Comparison of ENCODE assay signal across 18 cellular contexts in the genomic region with DNA sequence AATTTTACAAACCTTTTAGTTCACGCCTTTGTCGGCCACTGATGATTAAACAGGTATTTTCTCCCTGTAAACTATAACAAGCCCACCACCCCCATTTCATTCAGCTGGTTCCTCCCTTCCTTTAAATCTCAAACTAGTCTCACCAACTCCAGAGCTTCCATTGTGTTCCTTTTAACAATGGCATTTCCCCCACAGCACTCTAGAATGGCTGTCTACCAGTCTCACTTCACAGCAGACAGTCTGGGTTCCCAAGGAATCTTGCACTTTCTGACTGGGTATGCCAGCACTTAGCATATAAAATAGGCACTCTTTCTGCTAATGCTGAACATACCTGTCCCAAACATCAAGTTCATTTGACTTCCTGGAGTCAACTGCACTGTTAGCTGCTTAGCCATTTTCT.
A peak's percentile ranks its signal among the peaks of the same experiment; 100 is the strongest.
DNase-seq lines count a peak whose midpoint lies in the region; TF ChIP-seq lines count a peak whose summit lies in the region.
"Had no signal": no experiment of that assay in that cellular context is flagged by ENCODE, and none has a peak within 500 bp of the region (broad histone marks: within the 10 kb centered on the region; RNA-seq: fewer than 3 reads in every experiment).

No MANE protein-coding gene starts in this region.

- H3K27me3 ChIP-seq in CD8-positive, alpha-beta memory T cell (ENCODE audit: insufficient read depth, low read length, poor library complexity, severe bottlenecking) = no peaks in the 10 kb centered on the region
- H3K27me3 ChIP-seq in mesendoderm (ENCODE audit: insufficient read depth, low read length, poor library complexity) (no peaks in the 10 kb centered on the region), Peyer's patch (no peaks in the 10 kb centered on the region)

- CTCF ChIA-PET in CD8-positive, alpha-beta memory T cell (lab: Charles Lee) = no interaction called here
- CTCF ChIA-PET in activated naive CD4-positive, alpha-beta T cell treated with anti-CD3 and anti-CD28 coated beads, Interleukin-2, amount 10 ng/mL, durations not matched to agents 7 days and 5 days (lab: Charles Lee) = interaction anchor here (1.3 kb wide), 1 partner anchor 65 kb away, joined by 3 read pairs; no protein-coding TSS in a partner anchor

- H2BK120ac ChIP-seq in mesendoderm (ENCODE audit: low read depth, low read length) = no peak overlapping the region

- no peak for DNase-seq in CD8-positive, alpha-beta memory T cell
- no peak for DNase-seq in endothelial cell (ENCODE audit: low spot score)
- DNase-seq in mesendoderm = peak; percentile 62
- no peak for DNase-seq in Ammon's horn (ENCODE audit: low spot score)
- no peak for DNase-seq in activated naive CD4-positive, alpha-beta T cell treated with anti-CD3 and anti-CD28 coated beads, Interleukin-2, amount 10 ng/mL, durations not matched to agents 7 days and 5 days
- no peak for DNase-seq in Peyer's patch
- DNase-seq in HFFc6 = no peak
- DNase-seq: ACHN; CD4-positive, alpha-beta memory T cell; COR-L47; DMS 273 treated with DMSO at 0.1 percent for 48 hours; DMS53; DND-41; GM23248; HCEC 1CT; IMR-90 had no signal

- no peak overlapping the region for H2BK15ac ChIP-seq in mesendoderm (replicated peaks; ENCODE audit: low read depth)

- H3K4me3 Mint-ChIP-seq in CD8-positive, alpha-beta memory T cell = no peak overlapping the region
- H3K4me3 Mint-ChIP-seq in endothelial cell (ENCODE audit: unreplicated experiment) = peak overlapping the region; percentile 56
- H3K4me3 Mint-ChIP-seq in activated naive CD4-positive, alpha-beta T cell treated with anti-CD3 and anti-CD28 coated beads, Interleukin-2, amount 10 ng/mL, durations not matched to agents 7 days and 5 days = no peak overlapping the region
- H3K4me3 Mint-ChIP-seq in HFFc6 = no peak overlapping the region
- H3K4me3 Mint-ChIP-seq: CD4-positive, alpha-beta memory T cell had no signal

- peaks cover 35 to 97% (median 47%) of the 10 kb centered on the region in 3 donors for H3K36me3 Mint-ChIP-seq in CD8-positive, alpha-beta memory T cell
- H3K36me3 Mint-ChIP-seq in endothelial cell (ENCODE audit: low read depth, unreplicated experiment) (peaks cover 61% of the 10 kb centered on the region), HFFc6 (ENCODE audit: low read depth) (peaks cover 34% of the 10 kb centered on the region)
- peaks cover 62% of the 10 kb centered on the region for H3K36me3 Mint-ChIP-seq in activated naive CD4-positive, alpha-beta T cell treated with anti-CD3 and anti-CD28 coated beads, Interleukin-2, amount 10 ng/mL, durations not matched to agents 7 days and 5 days

- H3K36me3 ChIP-seq in CD8-positive, alpha-beta memory T cell (ENCODE audit: insufficient read depth, low read length) = peaks cover 71% of the 10 kb centered on the region
- H3K36me3 ChIP-seq in mesendoderm (ENCODE audit: control insufficient read depth, insufficient read depth, low read length) = peaks cover 2% of the 10 kb centered on the region
- peaks cover 0 to 100% (median 4%) of the 10 kb centered on the region in 3 donors for H3K36me3 ChIP-seq in Peyer's patch

- no peak overlapping the region for H3K27ac ChIP-seq in CD8-positive, alpha-beta memory T cell (ENCODE audit: low read depth, low read length)
- no peak overlapping the region for H3K27ac ChIP-seq in mesendoderm (ENCODE audit: low read depth, low read length)
- no peak overlapping the region for H3K27ac ChIP-seq in Peyer's patch
- H3K27ac ChIP-seq: C4-2B, GM23248 had no signal

- no peaks in the 10 kb centered on the region for H3K4me1 ChIP-seq in CD8-positive, alpha-beta memory T cell (ENCODE audit: insufficient read depth, low read length)
- H3K4me1 ChIP-seq in mesendoderm (ENCODE audit: control insufficient read depth, low read depth, low read length) = no peaks in the 10 kb centered on the region
- no peaks in the 10 kb centered on the region for H3K4me1 ChIP-seq in Peyer's patch

- H3K4me3 ChIP-seq in CD8-positive, alpha-beta memory T cell (ENCODE audit: low read length) = no peak overlapping the region
- H3K4me3 ChIP-seq in mesendoderm (ENCODE audit: low read length) = no peak overlapping the region
- no peak overlapping the region for H3K4me3 ChIP-seq in Peyer's patch
- H3K4me3 ChIP-seq: GM23248, K562 had no signal

- no peaks in the 10 kb centered on the region for H3K4me1 Mint-ChIP-seq in CD8-positive, alpha-beta memory T cell
- H3K4me1 Mint-ChIP-seq in endothelial cell (ENCODE audit: unreplicated experiment) = peaks cover 57% of the 10 kb centered on the region
- no peaks in the 10 kb centered on the region for H3K4me1 Mint-ChIP-seq in activated naive CD4-positive, alpha-beta T cell treated with anti-CD3 and anti-CD28 coated beads, Interleukin-2, amount 10 ng/mL, durations not matched to agents 7 days and 5 days
- H3K4me1 Mint-ChIP-seq in HFFc6 (ENCODE audit: low read depth) = peaks cover 37% of the 10 kb centered on the region
- H3K4me1 Mint-ChIP-seq: CD4-positive, alpha-beta memory T cell had no signal

- H3K27ac Mint-ChIP-seq in CD8-positive, alpha-beta memory T cell = peak overlapping the region in 5 of 8 donors; percentile 6 to 72 (median 58)
- peak overlapping the region; percentile 90 for H3K27ac Mint-ChIP-seq in endothelial cell (ENCODE audit: unreplicated experiment)
- H3K27ac Mint-ChIP-seq in activated naive CD4-positive, alpha-beta T cell treated with anti-CD3 and anti-CD28 coated beads, Interleukin-2, amount 10 ng/mL, durations not matched to agents 7 days and 5 days = no peak overlapping the region
- no peak overlapping the region for H3K27ac Mint-ChIP-seq in HFFc6

- H2AK5ac ChIP-seq in mesendoderm (ENCODE audit: low read length) = no peak overlapping the region

- H3K27me3 Mint-ChIP-seq in CD8-positive, alpha-beta memory T cell = no peaks in the 10 kb centered on the region
- peaks cover 7% of the 10 kb centered on the region for H3K27me3 Mint-ChIP-seq in endothelial cell (ENCODE audit: unreplicated experiment)
- H3K27me3 Mint-ChIP-seq in activated naive CD4-positive, alpha-beta T cell treated with anti-CD3 and anti-CD28 coated beads, Interleukin-2, amount 10 ng/mL, durations not matched to agents 7 days and 5 days = no peaks in the 10 kb centered on the region
- H3K27me3 Mint-ChIP-seq in HFFc6 (ENCODE audit: insufficient read depth) = no peaks in the 10 kb centered on the region
- H3K27me3 Mint-ChIP-seq: CD4-positive, alpha-beta memory T cell had no signal

- no peak overlapping the region for H3K56ac ChIP-seq in mesendoderm (ENCODE audit: low read length)

- no peak overlapping the region for H3K23ac ChIP-seq in mesendoderm (ENCODE audit: low read length)

- no CpG with 5 or more reads among the region's 2 CpGs for WGBS in mesendoderm (ENCODE audit: extremely low coverage, insufficient coverage, low lambda C conversion rate)

- no peaks in the 10 kb centered on the region for H3K79me1 ChIP-seq in mesendoderm (ENCODE audit: low read length)

- TF ChIP-seq CTCF in endothelial cell (IDR thresholded peaks at IDR 0.05; ENCODE audit: unreplicated experiment) (no peak), Peyer's patch (IDR thresholded peaks at IDR 0.05) (no peak), HFFc6 (IDR thresholded peaks at IDR 0.05) (no peak)

- H4K8ac ChIP-seq in mesendoderm (ENCODE audit: low read depth, low read length) = no peak overlapping the region

- no peak for TF ChIP-seq POLR2A in Peyer's patch (IDR thresholded peaks at IDR 0.05)

- no peaks in the 10 kb centered on the region for H3K9me3 Mint-ChIP-seq in CD8-positive, alpha-beta memory T cell
- no peaks in the 10 kb centered on the region for H3K9me3 Mint-ChIP-seq in endothelial cell (ENCODE audit: unreplicated experiment)
- no peaks in the 10 kb centered on the region for H3K9me3 Mint-ChIP-seq in activated naive CD4-positive, alpha-beta T cell treated with anti-CD3 and anti-CD28 coated beads, Interleukin-2, amount 10 ng/mL, durations not matched to agents 7 days and 5 days
- H3K9me3 Mint-ChIP-seq in HFFc6 = no peaks in the 10 kb centered on the region

- no peak overlapping the region for H2BK5ac ChIP-seq in mesendoderm (ENCODE audit: low read length)

- no peak overlapping the region for H3K18ac ChIP-seq in mesendoderm (ENCODE audit: low read length)

- H3K4me2 ChIP-seq in mesendoderm (ENCODE audit: low read length) = no peak overlapping the region

- no peak overlapping the region for H3K4ac ChIP-seq in mesendoderm (ENCODE audit: low read depth, low read length)

- H3K79me2 ChIP-seq in mesendoderm (ENCODE audit: control insufficient read depth, insufficient read depth, low read length) = no peaks in the 10 kb centered on the region

- no peaks in the 10 kb centered on the region for H3K9me3 ChIP-seq in CD8-positive, alpha-beta memory T cell (ENCODE audit: low read length)
- no peaks in the 10 kb centered on the region for H3K9me3 ChIP-seq in Peyer's patch

- no peak overlapping the region for H3K9ac ChIP-seq in mesendoderm (ENCODE audit: low read length)
- H3K9ac ChIP-seq: GM23248 had no signal

- POLR2A ChIA-PET in CD8-positive, alpha-beta memory T cell (lab: Charles Lee) = no interaction called here

- H4K5ac ChIP-seq in mesendoderm (ENCODE audit: low read length) = no peak overlapping the region

Comparison
In these comparisons a context has a peak if more than half of its experiments do, and no peak if none do; other contexts are left out.
1. H3K27ac Mint-ChIP-seq: peak in CD8-positive, alpha-beta memory T cell (5 of 8) and endothelial cell (single experiment); none in activated naive CD4-positive, alpha-beta T cell treated with anti-CD3 and anti-CD28 coated beads, Interleukin-2, amount 10 ng/mL, durations not matched to agents 7 days and 5 days (single experiment) and HFFc6 (single experiment).